ENCODE assay signal across 12 cellular contexts in genomic region chr1:165661691-165662090, GRCh38.
"Had no signal": no experiment of that assay in that cellular context is flagged by ENCODE, and none has a peak within 500 bp of the region (broad histone marks: within the 10 kb centered on the region; RNA-seq: fewer than 3 reads in every experiment).

No MANE protein-coding gene starts in this region.

- ATAC-seq: left lobe of liver had no signal

- H3K27me3 ChIP-seq: brain microvascular endothelial cell, right atrium auricular region, suprapubic skin, transverse colon, uterus had no signal

- H3K4me3 ChIP-seq: right atrium auricular region, suprapubic skin, transverse colon, uterus had no signal

- FAIRE-seq: frontal cortex, kidney had no signal

- H3K36me3 ChIP-seq: uterus had no signal

- H3K4me1 ChIP-seq: suprapubic skin, transverse colon, uterus had no signal

- H3K27ac ChIP-seq: brain microvascular endothelial cell, right atrium auricular region, suprapubic skin, transverse colon, uterus had no signal

- H3K9me3 ChIP-seq: right atrium auricular region, suprapubic skin, transverse colon, uterus had no signal

- DNase-seq: activated CD4-positive, alpha-beta T cell treated with anti-CD3 and anti-CD28 coated beads, Interleukin-2, amount 10 ng/mL, durations not matched to agents 7 days and 5 days; activated CD8-positive, alpha-beta memory T cell treated with anti-CD3 and anti-CD28 coated beads for 24 hours; activated CD8-positive, alpha-beta memory T cell treated with anti-CD3 and anti-CD28 coated beads, Interleukin-2, amount 50 U/mL, for 48 hours; activated naive CD8-positive, alpha-beta T cell treated with anti-CD3 and anti-CD28 coated beads, Interleukin-2, amount 10 ng/mL, durations not matched to agents 7 days and 5 days; brain microvascular endothelial cell; kidney; transverse colon; uterus had no signal
